Comparison of ENCODE assay signal across 14 cellular contexts in the genomic region with DNA sequence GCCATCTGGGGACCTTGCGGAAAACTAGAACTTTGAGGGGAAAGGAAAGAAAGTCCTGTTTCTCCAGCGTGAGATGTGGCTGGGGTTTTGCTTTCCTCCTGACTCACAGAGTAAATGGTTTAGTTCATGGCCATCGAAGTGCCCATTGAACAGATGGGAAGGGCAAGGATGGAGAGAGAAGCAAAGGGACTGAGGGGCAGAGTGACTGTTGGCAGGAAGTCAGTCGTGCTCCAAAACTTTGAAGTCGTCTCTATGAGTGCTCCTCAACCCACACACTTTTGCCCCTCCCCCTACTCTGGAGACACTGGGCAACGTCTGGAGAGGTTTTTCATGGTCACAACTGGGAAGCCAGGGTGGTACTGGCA.
DNase-seq lines count a peak whose midpoint lies in the region; ATAC-seq lines count a peak whose summit lies in the region.
"Had no signal": no experiment of that assay in that cellular context is flagged by ENCODE, and none has a peak within 500 bp of the region (broad histone marks: within the 10 kb centered on the region; RNA-seq: fewer than 3 reads in every experiment).

No MANE protein-coding gene starts in this region.

- peaks cover 51% of the 10 kb centered on the region for H3K27me3 Mint-ChIP-seq in activated CD8-positive, alpha-beta T cell treated with anti-CD3 and anti-CD28 coated beads, Interleukin-2, amount 10 ng/mL, durations not matched to agents 7 days and 5 days (ENCODE audit: low read depth)

- H3K27ac ChIP-seq in cingulate gyrus (ENCODE audit: low read depth, low read length) (peak overlapping the region; percentile 72), muscle layer of duodenum (ENCODE audit: low read length) (peak overlapping the region; percentile 47), temporal lobe (ENCODE audit: low read depth, low read length) (peak overlapping the region; percentile 22)

- no peak overlapping the region for H3K4me3 Mint-ChIP-seq in activated CD8-positive, alpha-beta T cell treated with anti-CD3 and anti-CD28 coated beads, Interleukin-2, amount 10 ng/mL, durations not matched to agents 7 days and 5 days
- H3K4me3 Mint-ChIP-seq: activated T-cell treated with anti-CD3 and anti-CD28 coated beads, Interleukin-2, amount 50 U/mL, for 4 hours; HFFc6 had no signal

- DNase-seq in LoVo (ENCODE audit: low spot score) = peak; percentile 28
- DNase-seq in EL = no peak
- DNase-seq in NCI-H2171 treated with DMSO at 0.1 percent for 48 hours (lab: John Stamatoyannopoulos, UW) = no peak
- DNase-seq in activated CD8-positive, alpha-beta T cell treated with anti-CD3 and anti-CD28 coated beads, Interleukin-2, amount 10 ng/mL, durations not matched to agents 7 days and 5 days = no peak
- DNase-seq: activated T-cell treated with anti-CD3 and anti-CD28 coated beads, Interleukin-2, amount 50 U/mL, for 4 hours; Kasumi-1; NCI-H1417 treated with DMSO at 0.1 percent for 48 hours; stimulated activated CD4-positive, alpha-beta T cell treated with anti-CD3 and anti-CD28 coated beads, Interleukin-12 subunit alpha, Interleukin-12 subunit beta, amount 100 ng/mL, for 4 hours; stimulated activated naive CD4-positive, alpha-beta T cell treated with Interleukin-2 at 50 U/mL for 16 hours had no signal

- H3K27ac Mint-ChIP-seq in activated CD8-positive, alpha-beta T cell treated with anti-CD3 and anti-CD28 coated beads, Interleukin-2, amount 10 ng/mL, durations not matched to agents 7 days and 5 days = no peak overlapping the region
- H3K27ac Mint-ChIP-seq: HFFc6 had no signal

- no peaks in the 10 kb centered on the region for H3K9me3 Mint-ChIP-seq in activated CD8-positive, alpha-beta T cell treated with anti-CD3 and anti-CD28 coated beads, Interleukin-2, amount 10 ng/mL, durations not matched to agents 7 days and 5 days (ENCODE audit: insufficient read depth)
- H3K9me3 Mint-ChIP-seq: activated T-cell treated with anti-CD3 and anti-CD28 coated beads, Interleukin-2, amount 50 U/mL, for 4 hours; HFFc6 had no signal

- POLR2A ChIA-PET in activated CD8-positive, alpha-beta T cell treated with anti-CD3 and anti-CD28 coated beads, Interleukin-2, amount 10 ng/mL, durations not matched to agents 7 days and 5 days (lab: Charles Lee) = no interaction called here

- CTCF ChIA-PET in activated CD8-positive, alpha-beta T cell treated with anti-CD3 and anti-CD28 coated beads, Interleukin-2, amount 10 ng/mL, durations not matched to agents 7 days and 5 days (lab: Charles Lee) = no interaction called here

- H3K4me1 ChIP-seq in muscle layer of duodenum (ENCODE audit: control insufficient read depth in 1 of 2, insufficient read depth in 2 of 2, low read length in 2 of 2) = no peaks in the 10 kb centered on the region

- H3K36me3 ChIP-seq in muscle layer of duodenum (ENCODE audit: control insufficient read depth in 1 of 2, insufficient read depth in 2 of 2, low read length in 2 of 2) = no peaks in the 10 kb centered on the region

- peaks cover 7% of the 10 kb centered on the region for H3K27me3 ChIP-seq in muscle layer of duodenum (ENCODE audit: low read depth, low read length)

- H3K4me3 ChIP-seq in muscle layer of duodenum (ENCODE audit: low read depth in 1 of 2, low read length in 2 of 2) = no peak overlapping the region

- no peak for ATAC-seq in HG03442 (IDR thresholded peaks at IDR 0.05; ENCODE audit: unreplicated experiment)
- ATAC-seq in activated CD8-positive, alpha-beta T cell treated with anti-CD3 and anti-CD28 coated beads, Interleukin-2, amount 10 ng/mL, durations not matched to agents 7 days and 5 days = no peak
- ATAC-seq: activated T-cell treated with anti-CD3 and anti-CD28 coated beads, Interleukin-2, amount 50 U/mL, for 4 hours had no signal

- peaks cover 17% of the 10 kb centered on the region for H3K4me1 Mint-ChIP-seq in activated CD8-positive, alpha-beta T cell treated with anti-CD3 and anti-CD28 coated beads, Interleukin-2, amount 10 ng/mL, durations not matched to agents 7 days and 5 days (ENCODE audit: low read depth)

- H3K9me3 ChIP-seq in muscle layer of duodenum (ENCODE audit: control insufficient read depth in 1 of 2, low read length in 2 of 2) = no peaks in the 10 kb centered on the region

- H3K36me3 Mint-ChIP-seq in activated CD8-positive, alpha-beta T cell treated with anti-CD3 and anti-CD28 coated beads, Interleukin-2, amount 10 ng/mL, durations not matched to agents 7 days and 5 days (ENCODE audit: low read depth) = no peaks in the 10 kb centered on the region

Comparison
In these comparisons a context has a peak if more than half of its experiments do, and no peak if none do; other contexts are left out.
1. H3K27ac ChIP-seq: peak in every context shown above with its lines; median percentile 72 in cingulate gyrus; 47 in muscle layer of duodenum; 22 in temporal lobe.